8 cellular contexts compared by ENCODE assay signal in the genomic region with DNA sequence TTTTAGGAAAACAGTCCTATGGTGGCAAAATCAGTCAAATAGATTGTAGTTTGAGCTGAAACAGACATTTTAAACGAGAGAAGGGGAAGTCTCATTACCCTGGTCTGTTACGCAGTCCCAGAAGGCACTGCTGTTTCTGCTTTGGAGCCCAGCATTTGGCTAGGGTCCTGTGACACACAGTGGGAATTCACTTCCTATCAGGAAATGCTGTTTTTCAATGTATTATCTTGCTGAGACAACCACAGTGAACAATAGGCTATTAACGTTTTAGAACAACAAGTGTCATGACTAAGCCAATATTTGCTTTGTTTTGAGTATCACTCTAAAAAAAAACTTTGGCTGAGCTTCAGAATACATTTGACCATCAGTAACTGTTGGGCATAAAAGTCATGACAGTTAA.
DNase-seq lines count a peak whose midpoint lies in the region; ATAC-seq and TF ChIP-seq lines count a peak whose summit lies in the region.

No MANE protein-coding gene starts in this region.

- intact Hi-C loops in psoas muscle (cut with DNase I) = no loop called here

- ATAC-seq in SK-N-SH treated with all-trans-retinoic acid at 6 μM for 48 hours = peak; percentile 31; the same call in 2 of the 3 replicates
- peak in 3 of 4 donors; percentile 36 to 57 (median 56) for ATAC-seq in psoas muscle
- ATAC-seq in HG03378 (IDR thresholded peaks at IDR 0.05; ENCODE audit: unreplicated experiment) = no peak
- ATAC-seq in HG03565 (IDR thresholded peaks at IDR 0.05; ENCODE audit: unreplicated experiment) = no peak

- peaks cover 48% of the 10 kb centered on the region for H3K4me1 ChIP-seq in psoas muscle

- no peaks in the 10 kb centered on the region for H3K9me3 ChIP-seq in psoas muscle

- no peaks in the 10 kb centered on the region for H3K27me3 ChIP-seq in psoas muscle (ENCODE audit: insufficient read depth in 3 of 3, low read length in 2 of 3)

- no peak overlapping the region for H3K4me3 ChIP-seq in foreskin fibroblast (ENCODE audit: low read depth in 1 of 2, low read length in 2 of 2)
- H3K4me3 ChIP-seq in psoas muscle = no peak overlapping the region

- 38 to 55% (median 44%) methylated on average over 3 of the region's 3 CpGs for WGBS in psoas muscle, 3 donors

- no peaks in the 10 kb centered on the region for H3K36me3 ChIP-seq in psoas muscle (ENCODE audit: insufficient read depth in 1 of 2, low read depth in 1 of 2)

- TF ChIP-seq CTCF in foreskin fibroblast (IDR thresholded peaks at IDR 0.05; ENCODE audit: low read depth, low read length) = no peak
- no peak for TF ChIP-seq CTCF in psoas muscle (IDR thresholded peaks at IDR 0.05)

- peak overlapping the region; percentile 56 for H3K27ac ChIP-seq in psoas muscle

- DNase-seq in NCI-H510A treated with DMSO at 0.1 percent for 48 hours (lab: John Stamatoyannopoulos, UW) = peak; percentile 32
- DNase-seq in NCI-H510A (lab: John Stamatoyannopoulos, UW) = no peak
- DNase-seq in foreskin fibroblast = peak; percentile 42 to 60
- no peak for DNase-seq in psoas muscle
- DNase-seq in NK-92 treated with Interleukin-12 subunit alpha and Interleukin-12 subunit beta, amount 100 ng/mL, for 24 hours (lab: John Stamatoyannopoulos, UW) = no peak

TF ChIP-seq in SK-N-SH treated with all-trans-retinoic acid at 6 μM for 48 hours, 23 proteins besides CTCF, POLR2A, EP300 and RAD21:
- 0 out of 2 replicates have a peak, but pooled peaks have one; percentile 6 for TF ChIP-seq ISL1 (CRISPR knock-in tag; IDR thresholded peaks at IDR 0.05)
- TF ChIP-seq CSDC2 (CRISPR knock-in tag; IDR thresholded peaks at IDR 0.05) = no peak

Comparison
In these comparisons a context has a peak if more than half of its experiments do, and no peak if none do; other contexts are left out.
1. DNase-seq: peak in NCI-H510A treated with DMSO at 0.1 percent for 48 hours (single experiment) and foreskin fibroblast (2 of 2); none in NCI-H510A (single experiment), psoas muscle (0 of 2) and NK-92 treated with Interleukin-12 subunit alpha and Interleukin-12 subunit beta, amount 100 ng/mL, for 24 hours (single experiment).
2. ATAC-seq: peak in SK-N-SH treated with all-trans-retinoic acid at 6 μM for 48 hours (single experiment) and psoas muscle (3 of 4); none in HG03378 (single experiment) and HG03565 (single experiment).